Comparison of ENCODE assay signal across 22 cellular contexts in the genomic region with DNA sequence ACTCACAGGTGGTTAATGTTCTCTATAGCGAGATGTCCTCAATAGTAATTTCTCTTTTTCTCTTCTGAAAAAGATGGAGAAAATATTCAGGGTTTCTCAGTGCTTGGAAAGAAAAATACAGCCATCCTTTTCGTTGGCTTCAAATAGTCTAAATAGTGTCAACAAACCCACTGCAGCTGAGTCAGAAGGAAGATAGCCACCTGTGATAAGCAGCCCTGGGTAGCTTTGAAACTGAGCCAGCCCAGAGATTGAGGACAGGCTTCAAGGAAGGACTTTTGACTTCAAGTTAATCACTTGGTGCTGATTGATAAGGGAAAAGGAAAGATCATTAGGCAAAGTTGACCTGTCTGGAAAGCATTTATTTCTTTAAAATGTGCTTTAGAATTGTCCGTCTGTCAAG.
"Had no signal": no experiment of that assay in that cellular context is flagged by ENCODE, and none has a peak within 500 bp of the region (broad histone marks: within the 10 kb centered on the region; RNA-seq: fewer than 3 reads in every experiment).

No MANE protein-coding gene starts in this region.

- H3K9me3 Mint-ChIP-seq: WTC11 had no signal

- H3K27me3 Mint-ChIP-seq: activated CD4-positive, alpha-beta memory T cell treated with anti-CD3 and anti-CD28 coated beads, Interleukin-2, amount 10 ng/mL, durations not matched to agents 7 days and 5 days; activated CD4-positive, alpha-beta T cell treated with anti-CD3 and anti-CD28 coated beads, Interleukin-2, amount 10 ng/mL, durations not matched to agents 7 days and 5 days; activated naive CD8-positive, alpha-beta T cell; activated T-helper 17 cell treated with anti-CD3 and anti-CD28 coated beads, Interleukin-2, amount 50 U/mL, for 72 hours had no signal

- H3K4me3 Mint-ChIP-seq: activated CD4-positive, alpha-beta memory T cell treated with anti-CD3 and anti-CD28 coated beads, Interleukin-2, amount 10 ng/mL, durations not matched to agents 7 days and 5 days; activated CD4-positive, alpha-beta T cell treated with anti-CD3 and anti-CD28 coated beads, Interleukin-2, amount 10 ng/mL, durations not matched to agents 7 days and 5 days; activated naive CD8-positive, alpha-beta T cell; activated T-cell treated with anti-CD3 and anti-CD28 coated beads, Interleukin-2, amount 50 U/mL, for 4 hours; activated T-helper 17 cell treated with anti-CD3 and anti-CD28 coated beads, Interleukin-2, amount 50 U/mL, for 72 hours; WTC11 had no signal

- ATAC-seq: activated T-cell treated with anti-CD3 and anti-CD28 coated beads, Interleukin-2, amount 50 U/mL, for 4 hours; activated T-helper 17 cell treated with anti-CD3 and anti-CD28 coated beads, Interleukin-2, amount 50 U/mL, for 72 hours; esophagus mucosa; WTC11 had no signal

- DNase-seq: activated CD4-positive, alpha-beta memory T cell treated with anti-CD3 and anti-CD28 coated beads, Interleukin-2, amount 10 ng/mL, durations not matched to agents 7 days and 5 days; activated CD4-positive, alpha-beta T cell treated with anti-CD3 and anti-CD28 coated beads for 1 hour; activated CD4-positive, alpha-beta T cell treated with anti-CD3 and anti-CD28 coated beads for 4 hours; activated CD4-positive, alpha-beta T cell treated with anti-CD3 and anti-CD28 coated beads, Interleukin-2, amount 10 ng/mL, durations not matched to agents 7 days and 5 days; activated CD4-positive, alpha-beta T cell treated with anti-CD3 and anti-CD28 coated beads, Interleukin-2, amount 50 U/mL, for 4 hours; activated CD8-positive, alpha-beta memory T cell treated with anti-CD3 and anti-CD28 coated beads for 24 hours; activated effector memory CD4-positive, alpha-beta T cell treated with Interleukin-2 at 50 U/mL for 16 hours; activated gamma-delta T cell treated with Interleukin-2 at 50 U/mL for 16 hours; activated naive CD4-positive, alpha-beta T cell treated with anti-CD3 and anti-CD28 coated beads, Interleukin-2, amount 50 U/mL, for 16 hours; activated naive CD4-positive, alpha-beta T cell treated with Interleukin-2 at 50 U/mL for 16 hours; activated T-cell treated with anti-CD3 and anti-CD28 coated beads, Interleukin-2, amount 50 U/mL, for 4 hours; amniotic stem cell; anterior cingulate cortex; caudate nucleus; effector CD8-positive, alpha-beta T cell; foreskin fibroblast; head of caudate nucleus; T-helper 2 cell had no signal

- H3K4me1 Mint-ChIP-seq: activated CD4-positive, alpha-beta memory T cell treated with anti-CD3 and anti-CD28 coated beads, Interleukin-2, amount 10 ng/mL, durations not matched to agents 7 days and 5 days; activated CD4-positive, alpha-beta T cell treated with anti-CD3 and anti-CD28 coated beads, Interleukin-2, amount 10 ng/mL, durations not matched to agents 7 days and 5 days; activated T-helper 17 cell treated with anti-CD3 and anti-CD28 coated beads, Interleukin-2, amount 50 U/mL, for 72 hours; WTC11 had no signal

- H3K36me3 Mint-ChIP-seq: activated naive CD8-positive, alpha-beta T cell; WTC11 had no signal

- H3K27ac Mint-ChIP-seq: activated CD4-positive, alpha-beta memory T cell treated with anti-CD3 and anti-CD28 coated beads, Interleukin-2, amount 10 ng/mL, durations not matched to agents 7 days and 5 days; activated CD4-positive, alpha-beta T cell treated with anti-CD3 and anti-CD28 coated beads, Interleukin-2, amount 10 ng/mL, durations not matched to agents 7 days and 5 days; activated naive CD8-positive, alpha-beta T cell; activated T-helper 17 cell treated with anti-CD3 and anti-CD28 coated beads, Interleukin-2, amount 50 U/mL, for 72 hours; WTC11 had no signal
